9 cellular contexts compared by ENCODE assay signal in the genomic region with DNA sequence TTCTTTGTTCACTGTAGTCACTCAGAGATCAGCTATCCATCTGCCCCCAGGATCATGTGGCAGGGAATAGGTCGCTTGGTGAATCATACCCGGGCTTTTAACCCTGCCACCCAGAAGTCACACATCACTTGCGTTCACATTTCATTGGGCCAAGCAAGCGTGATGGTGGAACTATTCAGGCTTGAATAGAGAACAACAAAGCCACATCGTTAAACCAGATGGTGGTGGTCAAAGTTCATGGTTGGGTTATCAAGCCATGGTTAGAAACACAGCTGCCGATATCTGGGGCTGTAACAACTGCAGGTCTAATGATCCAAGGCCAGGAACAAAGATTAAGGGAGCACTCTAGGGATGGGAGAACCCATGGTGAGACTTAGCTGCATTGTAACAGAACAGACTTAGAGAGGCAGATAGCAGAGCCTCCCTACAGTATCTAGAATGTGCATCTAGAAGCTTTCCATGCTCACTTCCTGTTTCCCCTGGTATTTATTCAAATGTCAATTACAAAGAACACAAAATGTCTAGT. TPM values are rescaled to one million over a fixed set of nuclear protein-coding genes. Genes with fewer than 3 reads are reported as not detected.
DNase-seq lines count a peak whose midpoint lies in the region; ATAC-seq and TF ChIP-seq lines count a peak whose summit lies in the region.
"Had no signal": no experiment of that assay in that cellular context is flagged by ENCODE, and none has a peak within 500 bp of the region (broad histone marks: within the 10 kb centered on the region; RNA-seq: fewer than 3 reads in every experiment).

No MANE protein-coding gene starts in this region.

- peak; percentile 39 for DNase-seq in NCI-H146 treated with DMSO at 0.1 percent for 48 hours (lab: John Stamatoyannopoulos, UW; ENCODE audit: unreplicated experiment)
- DNase-seq in dorsolateral prefrontal cortex = no peak
- DNase-seq in cerebellar nuclear complex (lab: John Stamatoyannopoulos, UW) = no peak
- DNase-seq in NCI-H510A (lab: John Stamatoyannopoulos, UW) = no peak
- no peak for DNase-seq in COR-L47 (lab: John Stamatoyannopoulos, UW)

- no peak overlapping the region for H3K27ac ChIP-seq in dorsolateral prefrontal cortex

- H3K4me3 ChIP-seq in mononuclear cell (ENCODE audit: low read length) (peak overlapping the region; percentile 39), dorsolateral prefrontal cortex (no peak overlapping the region)

- TF ChIP-seq CTCF in dorsolateral prefrontal cortex (IDR thresholded peaks at IDR 0.05 in 54 of 56, conservative IDR thresholded peaks at IDR 0.05 in 2 of 56; ENCODE audit: low read depth in 1 of 56, partially characterized antibody in 56 of 56) = no peak

- H3K27me3 ChIP-seq in mononuclear cell (ENCODE audit: insufficient read depth, low read length) (no peaks in the 10 kb centered on the region), dorsolateral prefrontal cortex (peaks cover 0 to 4% (median 0%) of the 10 kb centered on the region in 45 donors)

- intact Hi-C loops in dorsolateral prefrontal cortex (cut with DNase I) = no loop called here

- peaks cover 45% of the 10 kb centered on the region for H3K4me1 ChIP-seq in mononuclear cell (ENCODE audit: insufficient read depth, low read length)

- ATAC-seq in GM18868 (IDR thresholded peaks at IDR 0.05; ENCODE audit: unreplicated experiment) = peak; percentile 81
- peak; percentile 66 for ATAC-seq in HG02623 (IDR thresholded peaks at IDR 0.05; ENCODE audit: unreplicated experiment)
- ATAC-seq: Panc1 had no signal

- no peaks in the 10 kb centered on the region for H3K9me3 ChIP-seq in mononuclear cell (ENCODE audit: low read depth, low read length)

RNA-seq across cellular contexts. Expression of gene PTPRC, which starts 40.0 kb away (rescaled TPM):
- 1,024 TPM for total RNA-seq in mononuclear cell
- total RNA-seq in dorsolateral prefrontal cortex = 10 to 100 TPM in 77 of 120 experiments, 1 to 10 TPM in 43; 4.0 to 38.3 (median 11.6) TPM

RNA-seq across cellular contexts. Expression of gene ATP6V1G3, which starts 58.4 kb away (rescaled TPM):
- total RNA-seq in mononuclear cell (not detected), dorsolateral prefrontal cortex (not detected)

Comparison
In these comparisons a context has a peak if more than half of its experiments do, and no peak if none do; other contexts are left out.
1. RNA of gene PTPRC, which starts 40.0 kb away (total RNA-seq): 1,024 TPM in mononuclear cell (single experiment); 4.0 to 38.3 TPM in dorsolateral prefrontal cortex; every median in the first group is over 10 times any median in the second.